In genomic region chr17:48618366-48618896, GRCh38 we compare ENCODE assay signal across 8 cellular contexts.
DNase-seq lines count a peak whose midpoint lies in the region; ATAC-seq and TF ChIP-seq lines count a peak whose summit lies in the region.

No MANE protein-coding gene starts in this region.

- peaks cover 3% of the 10 kb centered on the region for H3K9me3 ChIP-seq in WERI-Rb-1 (ENCODE audit: severe bottlenecking)

- ATAC-seq in GM18502 (IDR thresholded peaks at IDR 0.05; ENCODE audit: poor library complexity, unreplicated experiment), result no peak

- H3K4me3 ChIP-seq in WERI-Rb-1 (ENCODE audit: low read depth, low read length) (no peak overlapping the region), brain microvascular endothelial cell (ENCODE audit: low read depth, low read length) (no peak overlapping the region)

- DNase-seq in DMS 273 (lab: John Stamatoyannopoulos, UW; ENCODE audit: unreplicated experiment) (peak; percentile 92), DMS 273 treated with DMSO at 0.1 percent for 48 hours (lab: John Stamatoyannopoulos, UW) (no peak), NCI-H2171 (lab: John Stamatoyannopoulos, UW) (peak; percentile 59), WERI-Rb-1 (peak; percentile 88), brain microvascular endothelial cell (peak; percentile 60), iPS-NIHi7 (ENCODE audit: extremely low spot score) (peak; percentile 85), smooth muscle cell of the brain vasculature (ENCODE audit: low read depth, low spot score) (peak; percentile 28)

- H3K27me3 ChIP-seq in WERI-Rb-1 (ENCODE audit: insufficient read depth, low read depth, severe bottlenecking), result peaks cover 98% of the 10 kb centered on the region
- peaks cover 89% of the 10 kb centered on the region for H3K27me3 ChIP-seq in brain microvascular endothelial cell (replicated peaks)

- no peaks in the 10 kb centered on the region for H3K36me3 ChIP-seq in WERI-Rb-1
- no peaks in the 10 kb centered on the region for H3K36me3 ChIP-seq in brain microvascular endothelial cell (replicated peaks)

- no peak overlapping the region for H3K27ac ChIP-seq in WERI-Rb-1
- no peak overlapping the region for H3K27ac ChIP-seq in brain microvascular endothelial cell

- in situ Hi-C loops in brain microvascular endothelial cell (cut with HindIII; ENCODE audit: low pct_ligation_motif_present, low sequenced_read_pairs), result no loop called here

- TF ChIP-seq CTCF in WERI-Rb-1 (IDR thresholded peaks at IDR 0.05; ENCODE audit: low read depth, low read length), result peak; percentile 89
- peak; percentile 94 for TF ChIP-seq CTCF in brain microvascular endothelial cell (IDR thresholded peaks at IDR 0.05; ENCODE audit: low read depth, low read length, missing control alignments)
